ENCODE assay signal across 9 cellular contexts in genomic region chr12:13173537-13173936, GRCh38. TPM values are rescaled to one million over a fixed set of nuclear protein-coding genes. Genes with fewer than 3 reads are reported as not detected.
DNase-seq lines count a peak whose midpoint lies in the region; ATAC-seq, FAIRE-seq and TF ChIP-seq lines count a peak whose summit lies in the region.
"Had no signal": no experiment of that assay in that cellular context is flagged by ENCODE, and none has a peak within 500 bp of the region (broad histone marks: within the 10 kb centered on the region; RNA-seq: fewer than 3 reads in every experiment).

No MANE protein-coding gene starts in this region.

- POLR2A ChIA-PET in HepG2 (lab: Yijun Ruan, JAX): no interaction called here

- H3K27me3 ChIP-seq in right lobe of liver (no peaks in the 10 kb centered on the region), HepG2 (ENCODE audit: control insufficient read depth in 1 of 2, insufficient read depth in 2 of 2, low read length in 2 of 2) (peaks cover 0 to 32% of the 10 kb centered on the region in 2 experiments; a peak in 2 of 5 replicates), SJSA1 (replicated peaks) (no peaks in the 10 kb centered on the region)
- H3K27me3 ChIP-seq: dorsolateral prefrontal cortex had no signal

- no peak overlapping the region for H3K4me2 ChIP-seq in HepG2 (ENCODE audit: low read depth, low read length)

- CTCF ChIA-PET in HepG2 (lab: Yijun Ruan, JAX; ENCODE audit: low intra/inter-chr PET ratio, low total read pairs): no interaction called here

- intact Hi-C loops in right lobe of liver (cut with DNase I) (no loop called here), HepG2 (cut with micrococcal nuclease; ENCODE audit: unreplicated experiment) (no loop called here)

- no peak for TF ChIP-seq RAD21 in HepG2 (CRISPR knock-in tag; IDR thresholded peaks at IDR 0.05)

- FAIRE-seq in HepG2 (lab: Jason Lieb, UNC): no peak

- BruUV-seq in HepG2 (replicated peaks; lab: Mats Ljungman, UMichigan): no TSS peak

- in situ Hi-C loops in HepG2 (cut with HindIII; ENCODE audit: extremely low pct_ligation_motif_present, low pct_unique_long_range_greater_than_20kb): no loop called here

- H3K36me3 ChIP-seq in right lobe of liver (no peaks in the 10 kb centered on the region), HepG2 (replicated peaks in 1 of 2; ENCODE audit: control insufficient read depth in 1 of 2, insufficient read depth in 2 of 2, low read length in 2 of 2) (no peaks in the 10 kb centered on the region), SJSA1 (no peaks in the 10 kb centered on the region)

- TF ChIP-seq CTCF in right lobe of liver (IDR thresholded peaks at IDR 0.05) (no peak), HepG2 (CRISPR knock-in tag; IDR thresholded peaks at IDR 0.05) (no peak), omental fat pad (IDR thresholded peaks at IDR 0.05) (no peak)

- no peaks in the 10 kb centered on the region for H3K79me2 ChIP-seq in HepG2 (ENCODE audit: insufficient read depth, low read length)

- TF ChIP-seq EP300 in HepG2 (IDR thresholded peaks at IDR 0.05; ENCODE audit: low read depth in 2 of 2, low read length in 2 of 2) (no peak), HepG2 (CRISPR knock-in tag; IDR thresholded peaks at IDR 0.05; ENCODE audit: borderline replicate concordance) (no peak)

- H3K4me3 ChIP-seq in right lobe of liver (no peak overlapping the region), HepG2 (replicated peaks in 1 of 3; ENCODE audit: insufficient read depth in 1 of 3, low read depth in 2 of 3, low read length in 3 of 3) (no peak overlapping the region), SJSA1 (no peak overlapping the region)
- H3K4me3 ChIP-seq: dorsolateral prefrontal cortex had no signal

- H2AFZ ChIP-seq in HepG2 (ENCODE audit: low read length): no peak overlapping the region

- H3K27ac ChIP-seq in right lobe of liver (no peak overlapping the region), HepG2 (ENCODE audit: extremely low read length, insufficient read depth, low read length) (no peak overlapping the region), SJSA1 (peak overlapping the region; percentile 74)

- no peak for TF ChIP-seq POLR2A in right lobe of liver (IDR thresholded peaks at IDR 0.05)
- no peak for TF ChIP-seq POLR2A in HepG2 (IDR thresholded peaks at IDR 0.05; ENCODE audit: insufficient read depth in 1 of 2, low read depth in 2 of 2, low read length in 2 of 2)

- H3K4me1 ChIP-seq in right lobe of liver (peaks cover 0 to 33% (median 0%) of the 10 kb centered on the region in 4 donors), HepG2 (ENCODE audit: insufficient read depth, low read length) (no peaks in the 10 kb centered on the region), SJSA1 (replicated peaks) (peaks cover 44% of the 10 kb centered on the region)

- H4K20me1 ChIP-seq in HepG2 (ENCODE audit: insufficient read depth, low read length): no peaks in the 10 kb centered on the region

- ATAC-seq in right lobe of liver (peak in 3 of 4 donors; percentile 33 to 53 (median 46)), HepG2 (no peak), HG02885 (IDR thresholded peaks at IDR 0.05; ENCODE audit: poor library complexity, unreplicated experiment) (peak; percentile 93), omental fat pad (ENCODE audit: low FRiP score) (peak; percentile 11)

- no peak overlapping the region for H3K9ac ChIP-seq in HepG2 (ENCODE audit: insufficient read depth, low read depth, low read length)

- no peak for DNase-seq in right lobe of liver
- no peak for DNase-seq in HepG2 (ENCODE audit: low spot score)
- peak; percentile 89 for DNase-seq in SJSA1 (ENCODE audit: low read depth in 1 of 2, low spot score in 2 of 2)
- peak; percentile 94 for DNase-seq in fibroblast of gingiva (ENCODE audit: low read depth)
- no peak for DNase-seq in omental fat pad (ENCODE audit: low spot score)
- DNase-seq in NCI-H1436 (lab: John Stamatoyannopoulos, UW): no peak
- no peak for DNase-seq in NCI-H1048 (lab: John Stamatoyannopoulos, UW)

- H3K9me3 ChIP-seq in right lobe of liver (no peaks in the 10 kb centered on the region), HepG2 (ENCODE audit: low read length) (no peaks in the 10 kb centered on the region), SJSA1 (replicated peaks) (no peaks in the 10 kb centered on the region)

- WGBS in right lobe of liver (ENCODE audit: insufficient coverage, low coverage, low lambda C conversion rate, missing lambda C conversion rate): 53% methylated on average over 4 of the region's 6 CpGs
- WGBS in HepG2 (ENCODE audit: low lambda C conversion rate): 39% methylated on average over 6 of the region's 6 CpGs

TF ChIP-seq in HepG2, 621 proteins besides CTCF, POLR2A, EP300 and RAD21:
- TF ChIP-seq TRIM22 (IDR thresholded peaks at IDR 0.05): no peak
- TF ChIP-seq NBN (conservative IDR thresholded peaks at IDR 0.05): no peak

RNA-seq across cellular contexts. Expression of gene EMP1, which starts 23.0 kb away (rescaled TPM):
- total RNA-seq in right lobe of liver (10 to 100 TPM in 4 of 6 experiments, 1 to 10 TPM in 2; 3.1 to 25.0 (median 14.5) TPM), HepG2 (2016; rRNA removed; fragmentation: Illumina TruSeq; extraction: Trizol) (0.13 TPM in 1 of 2 replicates, not detected in the other), omental fat pad (1,000 to 10,000 TPM in 2 of 4 donors, 100 to 1,000 TPM in 2; 687 to 4,689 (median 1,133) TPM)
- 0.71 TPM in 1 of 2 replicates, not detected in the other for total RNA-seq in HepG2 (2016; cell fraction: cytosol; rRNA removed; fragmentation: Illumina TruSeq; extraction: Trizol; ENCODE audit: low read depth)
- total RNA-seq in HepG2 (2016; cell fraction: insoluble cytoplasmic fraction; rRNA removed; fragmentation: Illumina TruSeq; extraction: Trizol): 0.09 and 0.35 TPM in 2 replicates
- 0.03 TPM in 1 of 2 replicates, not detected in the other for total RNA-seq in HepG2 (2016; cell fraction: membrane; rRNA removed; fragmentation: Illumina TruSeq; extraction: Trizol)
- total RNA-seq in HepG2 (2016; cell fraction: nucleus; rRNA removed; fragmentation: Illumina TruSeq; extraction: Trizol): 0.50 and 0.59 TPM in 2 replicates
- 0.61 and 0.76 TPM in 2 replicates for polyA plus RNA-seq in HepG2 (2011; rRNA removed)
- 0.09 and 0.10 TPM in 2 replicates for polyA plus RNA-seq in HepG2 (2011; cell fraction: cytosol; rRNA removed)
- polyA plus RNA-seq in HepG2 (2011; cell fraction: nucleus; rRNA removed): 0.05 TPM in 1 of 2 replicates, not detected in the other
- 0.17 and 0.28 TPM in 2 replicates for polyA plus RNA-seq in HepG2 (2012)
- polyA plus RNA-seq in HepG2 (2016; cell fraction: cytosol; fragmentation: Illumina TruSeq; extraction: Trizol; ENCODE audit: low read depth): 0.01 TPM in 1 of 2 replicates, not detected in the other
- polyA plus RNA-seq in HepG2 (2016; cell fraction: insoluble cytoplasmic fraction; fragmentation: Illumina TruSeq; extraction: Trizol; ENCODE audit: low read depth): 0.05 TPM in 1 of 2 replicates, not detected in the other
- polyA plus RNA-seq in HepG2 (2016; cell fraction: membrane; fragmentation: Illumina TruSeq; extraction: Trizol; ENCODE audit: low read depth): 0.28 TPM in 1 of 2 replicates, not detected in the other
- 0.10 TPM in 1 of 2 replicates, not detected in the other for polyA plus RNA-seq in HepG2 (2016; cell fraction: nucleus; fragmentation: Illumina TruSeq; extraction: Trizol; ENCODE audit: insufficient read depth, low read depth)
- 1.2 and 101 TPM in 2 replicates for polyA minus RNA-seq in HepG2 (2011; rRNA and poly(A)+ RNA removed; ENCODE audit: low replicate concordance)
- polyA minus RNA-seq in HepG2 (2011; cell fraction: cytosol; rRNA and poly(A)+ RNA removed): not detected in 2 replicates
- 0.64 and 1.1 TPM in 2 replicates for polyA minus RNA-seq in HepG2 (2011; cell fraction: nucleus; rRNA and poly(A)+ RNA removed)
- total RNA-seq in SJSA1 (2014; rRNA removed; shearing (Covaris generic)): 45.2 and 159 TPM in 2 replicates

Comparison
In these comparisons a context has a peak if more than half of its experiments do, and no peak if none do; other contexts are left out.
1. DNase-seq: peak in SJSA1 (2 of 2) and fibroblast of gingiva (single experiment); none in right lobe of liver (0 of 3), HepG2 (single experiment), omental fat pad (single experiment), NCI-H1436 (single experiment) and NCI-H1048 (single experiment).